ENCODE assay signal across 14 cellular contexts in the genomic region with DNA sequence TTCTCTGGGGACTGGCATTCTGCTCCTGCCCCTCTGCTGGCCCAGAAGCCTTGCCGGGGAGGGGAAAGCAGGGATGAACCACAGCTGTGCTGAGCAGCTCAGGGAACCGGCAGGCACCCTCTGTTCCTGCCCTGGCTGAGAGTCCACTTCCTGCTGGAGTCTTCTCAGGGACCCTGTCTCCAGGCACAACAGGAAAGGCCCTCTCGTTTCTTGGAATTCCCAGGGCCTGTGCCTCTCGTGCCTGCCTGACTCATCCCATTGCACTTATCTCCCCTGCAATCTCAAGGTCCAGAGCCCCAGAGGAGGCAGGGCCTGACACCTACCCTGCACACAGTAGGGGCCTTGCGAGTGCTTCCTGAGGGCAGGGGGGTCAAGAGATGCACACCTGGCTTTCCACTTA. TPM values are rescaled to one million over a fixed set of nuclear protein-coding genes. Genes with fewer than 3 reads are reported as not detected.
DNase-seq lines count a peak whose midpoint lies in the region; ATAC-seq, FAIRE-seq and TF ChIP-seq lines count a peak whose summit lies in the region.
"Had no signal": no experiment of that assay in that cellular context is flagged by ENCODE, and none has a peak within 500 bp of the region (broad histone marks: within the 10 kb centered on the region; RNA-seq: fewer than 3 reads in every experiment).

No MANE protein-coding gene starts in this region.

- FAIRE-seq in GM12878 (lab: Jason Lieb, UNC) = no peak
- FAIRE-seq: colon, GM12891 had no signal

- no peak overlapping the region for H3K27ac Mint-ChIP-seq in activated CD8-positive, alpha-beta T cell treated with anti-CD3 and anti-CD28 coated beads for 36 hours

- H3K4me3 Mint-ChIP-seq in activated CD8-positive, alpha-beta T cell treated with anti-CD3 and anti-CD28 coated beads for 36 hours = no peak overlapping the region

- no peak for TF ChIP-seq POLR2A in GM12878 (IDR thresholded peaks at IDR 0.05; ENCODE audit: low read depth, low read length)

- POLR2A ChIA-PET in AG04450 (lab: Yijun Ruan, JAX) = no interaction called here
- POLR2A ChIA-PET in GM12878 (lab: Charles Lee) = no interaction called here
- POLR2A ChIA-PET in activated CD8-positive, alpha-beta T cell treated with anti-CD3 and anti-CD28 coated beads for 36 hours (lab: Charles Lee) = no interaction called here

- H3K9ac ChIP-seq in HUES48 (ENCODE audit: low read depth, low read length) (no peak overlapping the region), GM12878 (ENCODE audit: control insufficient read depth, insufficient read depth, low read length) (no peak overlapping the region)

- BruUV-seq in GM12878 (replicated peaks; lab: Mats Ljungman, UMichigan) = no TSS peak

- peaks cover 30% of the 10 kb centered on the region for H3K4me1 ChIP-seq in HUES48 (ENCODE audit: control insufficient read depth, insufficient read depth, low read length)
- H3K4me1 ChIP-seq in GM12878 (ENCODE audit: control insufficient read depth, insufficient read depth, low read length) = peaks cover 40% of the 10 kb centered on the region

- H4K20me1 ChIP-seq in GM12878 (ENCODE audit: control insufficient read depth, insufficient read depth) = no peaks in the 10 kb centered on the region

- in situ Hi-C loops in GM12878 (cut with MboI) = no loop called here

- no peak overlapping the region for H3K4me3 ChIP-seq in AG04450 (ENCODE audit: low read depth, low read length)
- no peak overlapping the region for H3K4me3 ChIP-seq in HUES48 (ENCODE audit: low read depth, low read length)
- no peak overlapping the region for H3K4me3 ChIP-seq in GM12878

- no peaks in the 10 kb centered on the region for H3K36me3 Mint-ChIP-seq in activated CD8-positive, alpha-beta T cell treated with anti-CD3 and anti-CD28 coated beads for 36 hours (ENCODE audit: low read depth)

- H3K27ac ChIP-seq in AG04450 (ENCODE audit: low read depth, low read length) (peak overlapping the region; percentile 78), HUES48 (ENCODE audit: low read depth, low read length) (peak overlapping the region; percentile 89), GM12878 (ENCODE audit: control insufficient read depth, insufficient read depth) (no peak overlapping the region)

- intact Hi-C loops in GM12878 (cut with micrococcal nuclease; ENCODE audit: unreplicated experiment) = no loop called here
- intact Hi-C loops in activated CD8-positive, alpha-beta T cell treated with anti-CD3 and anti-CD28 coated beads for 36 hours (cut with micrococcal nuclease) = no loop called here

- no peak overlapping the region for H2AFZ ChIP-seq in GM12878 (ENCODE audit: control insufficient read depth, low read depth, low read length)

- TF ChIP-seq CTCF in AG04450 (IDR thresholded peaks at IDR 0.05; ENCODE audit: low read depth, low read length) (no peak), GM12878 (IDR thresholded peaks at IDR 0.05 in 2 of 3, conservative IDR thresholded peaks at IDR 0.05 in 1 of 3; ENCODE audit: control insufficient read depth in 2 of 3, extremely low read depth in 1 of 3, insufficient read depth in 1 of 3, low read depth in 3 of 3, low read length in 3 of 3) (no peak), GM10266 (IDR thresholded peaks at IDR 0.05; ENCODE audit: control insufficient read depth, insufficient read depth, low read depth, missing control alignments) (no peak)
- no peak for TF ChIP-seq CTCF in activated CD8-positive, alpha-beta T cell treated with anti-CD3 and anti-CD28 coated beads for 36 hours (IDR thresholded peaks at IDR 0.05)

- H3K36me3 ChIP-seq in HUES48 (ENCODE audit: control insufficient read depth, insufficient read depth, low read length) (no peaks in the 10 kb centered on the region), GM12878 (ENCODE audit: control insufficient read depth in 2 of 2, insufficient read depth in 2 of 2, low read length in 1 of 2) (no peaks in the 10 kb centered on the region)

- RAD21 ChIA-PET in GM12878 (lab: Charles Lee; ENCODE audit: unreplicated experiment) = no interaction called here

- TF ChIP-seq RAD21 in GM12878 (IDR thresholded peaks at IDR 0.05; ENCODE audit: insufficient read depth, low read depth, low read length) = no peak

- no peak for TF ChIP-seq EP300 in GM12878 (IDR thresholded peaks at IDR 0.05; ENCODE audit: borderline replicate concordance in 1 of 2, control insufficient read depth in 1 of 2, low read depth in 2 of 2, low read length in 2 of 2)

- H3K4me2 ChIP-seq in GM12878 (ENCODE audit: control insufficient read depth, insufficient read depth) = no peak overlapping the region; the same call in 1 of the 2 replicates

- CTCF ChIA-PET in AG04450 (lab: Charles Lee) = interaction anchor here (0.9 kb wide), 1 partner anchor 11 kb away, joined by 3 read pairs; no protein-coding TSS in a partner anchor
- CTCF ChIA-PET in GM12878 (lab: Yijun Ruan, JAX) = interaction anchor here (0.9 to 5.2 kb wide), 5 partner anchors 6 to 181 kb away, joined by 3 to 37 read pairs (median 3); no protein-coding TSS in a partner anchor
- CTCF ChIA-PET in activated CD8-positive, alpha-beta T cell treated with anti-CD3 and anti-CD28 coated beads for 36 hours (lab: Charles Lee) = no interaction called here

- H3K9me3 Mint-ChIP-seq in activated CD8-positive, alpha-beta T cell treated with anti-CD3 and anti-CD28 coated beads for 36 hours = no peaks in the 10 kb centered on the region

- H3K9me3 ChIP-seq in AG04450 (ENCODE audit: control insufficient read depth, insufficient read depth, low read length) (no peaks in the 10 kb centered on the region; the same call in 1 of the 2 replicates), HUES48 (ENCODE audit: control insufficient read depth, insufficient read depth, low read length) (no peaks in the 10 kb centered on the region), GM12878 (replicated peaks; ENCODE audit: control insufficient read depth, insufficient read depth, low read length) (no peaks in the 10 kb centered on the region)

- no peak for DNase-seq in AG04450 (ENCODE audit: low read depth, low spot score)
- no peak for DNase-seq in GM12878 (ENCODE audit: low read depth, low spot score)
- DNase-seq in kidney glomerular epithelial cell (lab: John Stamatoyannopoulos, UW) = peak; percentile 86
- DNase-seq in activated CD8-positive, alpha-beta T cell treated with anti-CD3 and anti-CD28 coated beads for 36 hours = no peak
- DNase-seq in NCI-H2227 (lab: John Stamatoyannopoulos, UW; ENCODE audit: unreplicated experiment) = no peak
- no peak for DNase-seq in GM10266 (ENCODE audit: extremely low spot score)
- DNase-seq: glutamatergic neuron; NCI-H1436; stimulated activated CD8-positive, alpha-beta memory T cell treated with anti-CD3 and anti-CD28 coated beads, Interleukin-4, amount 100 ng/mL, for 48 hours had no signal

- H3K4me1 Mint-ChIP-seq in activated CD8-positive, alpha-beta T cell treated with anti-CD3 and anti-CD28 coated beads for 36 hours (ENCODE audit: low read depth) = peaks cover 9% of the 10 kb centered on the region

- H3K27me3 ChIP-seq in AG04450 (ENCODE audit: control insufficient read depth, insufficient read depth, low read length) (no peaks in the 10 kb centered on the region), HUES48 (ENCODE audit: control insufficient read depth, insufficient read depth, low read length) (peaks cover 10% of the 10 kb centered on the region; the same call in 1 of the 2 replicates), GM12878 (replicated peaks in 1 of 2; ENCODE audit: control insufficient read depth in 2 of 2, insufficient read depth in 2 of 2, low read length in 1 of 2) (no peaks in the 10 kb centered on the region)

- SMC1A ChIA-PET in GM12878 (lab: Charles Lee; ENCODE audit: uncharacterized antibody, unreplicated experiment) = interaction anchor here (0.6 to 1.3 kb wide), 4 partner anchors 14 to 380 kb away, joined by 3 read pairs; no protein-coding TSS in a partner anchor

- no peaks in the 10 kb centered on the region for H3K79me2 ChIP-seq in GM12878 (ENCODE audit: control insufficient read depth, insufficient read depth, low read length)

- peaks cover 25% of the 10 kb centered on the region for H3K27me3 Mint-ChIP-seq in activated CD8-positive, alpha-beta T cell treated with anti-CD3 and anti-CD28 coated beads for 36 hours

- no peak for ATAC-seq in GM12878
- ATAC-seq in activated CD8-positive, alpha-beta T cell treated with anti-CD3 and anti-CD28 coated beads for 36 hours = no peak
- no peak for ATAC-seq in GM19397 (IDR thresholded peaks at IDR 0.05; ENCODE audit: unreplicated experiment)

- WGBS in GM12878 (ENCODE audit: insufficient coverage, insufficient replicate concordance, low lambda C conversion rate, missing lambda C conversion rate) = 42% methylated on average over 5 of the region's 5 CpGs

TF ChIP-seq in GM12878, 131 proteins besides CTCF, POLR2A, EP300 and RAD21:
- TF ChIP-seq CBX5 (IDR thresholded peaks at IDR 0.05; ENCODE audit: low read depth) = no peak
- 0 out of 2 replicates have a peak, but pooled peaks have one; percentile 4 for TF ChIP-seq EED (IDR thresholded peaks at IDR 0.05; ENCODE audit: low read depth)

RNA-seq across cellular contexts. Expression of a gene that starts 1.1 kb away (rescaled TPM):
- polyA plus RNA-seq in AG04450 (2011; rRNA removed) (0.19 and 0.21 TPM in 2 replicates), GM12878 (2011; rRNA removed) (1.1 and 1.5 TPM in 2 replicates), GM12878 (2014; fragmentation: Illumina TruSeq; extraction: Trizol) (0.35 TPM in 1 of 2 replicates, not detected in the other), GM12878 (2014; fragmentation: Nextera tagmentation; extraction: Ambion mirVana) (under 1 TPM in 1 of 2 experiments, not detected in 1; 0.11 TPM), GM12878 (2014; rRNA removed) (0.94 and 1.3 TPM in 2 replicates), GM12878 (2016; fragmentation: Nextera tagmentation; extraction: Ambion mirVana) (under 1 TPM; 0.43 to 0.48 TPM)
- polyA minus RNA-seq in AG04450 (2011; rRNA and poly(A)+ RNA removed) = not detected in 2 replicates
- total RNA-seq in GM12878 (2013; cell fraction: nucleolus; rRNA removed) = 0.44 and 0.56 TPM in 2 replicates
- total RNA-seq in GM12878 (2014; rRNA removed) (0.28 and 0.60 TPM in 2 replicates), GM12878 (2014; rRNA removed; fragmentation: Illumina TruSeq; extraction: Trizol) (0.13 and 0.23 TPM in 2 replicates), GM12878 (2021) (0.74 and 0.98 TPM in 2 replicates)
- polyA plus RNA-seq in GM12878 (2011; ENCODE audit: low read depth) = 0.31 TPM
- polyA plus RNA-seq in GM12878 (2011; cell fraction: cytosol; rRNA removed) = 2.3 and 2.6 TPM in 2 replicates
- 9.9 and 12.3 TPM in 2 replicates for polyA plus RNA-seq in GM12878 (2011; cell fraction: nucleus; rRNA removed)
- 0.38 and 0.42 TPM in 2 replicates for polyA plus RNA-seq in GM12878 (2012)
- 0.66 and 1.1 TPM in 2 replicates for polyA minus RNA-seq in GM12878 (2011; rRNA and poly(A)+ RNA removed)
- polyA minus RNA-seq in GM12878 (2011; cell fraction: cytosol; rRNA and poly(A)+ RNA removed) = 1.1 TPM in 1 of 2 replicates, not detected in the other
- 0.60 and 0.77 TPM in 2 replicates for polyA minus RNA-seq in GM12878 (2011; cell fraction: nucleus; rRNA and poly(A)+ RNA removed)
- total RNA-seq in activated CD8-positive, alpha-beta T cell treated with anti-CD3 and anti-CD28 coated beads for 36 hours = not detected
- total RNA-seq: mononuclear cell had no signal
